ENCODE assay signal across 22 cellular contexts in the genomic region with DNA sequence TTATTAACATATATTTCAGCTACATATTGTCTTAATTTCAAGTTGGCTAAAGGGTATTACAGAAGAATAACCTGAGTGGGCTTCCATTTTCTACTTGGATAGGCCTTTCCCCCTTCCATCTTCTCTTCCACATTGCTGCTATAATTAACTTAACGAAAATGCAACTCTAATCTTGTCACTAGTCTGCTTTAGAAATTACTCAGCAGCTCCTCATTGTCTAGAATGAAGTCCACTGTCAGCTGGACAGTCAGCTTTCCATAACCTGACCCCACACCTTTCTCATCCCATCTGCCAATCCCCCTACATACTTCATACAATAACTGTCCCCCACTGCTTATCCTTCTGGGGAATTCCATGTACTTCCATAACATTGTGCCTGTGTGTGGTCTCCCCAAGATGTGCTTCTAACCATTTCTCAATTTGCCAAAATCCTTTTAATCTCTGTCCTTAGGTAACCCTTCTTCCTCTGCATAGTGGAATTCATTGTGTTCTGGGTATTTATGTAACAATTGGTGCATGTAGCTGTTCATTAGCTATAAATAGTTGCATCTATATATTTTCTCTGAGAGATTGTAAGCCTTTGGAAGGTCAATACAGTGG. TPM values are rescaled to one million over a fixed set of nuclear protein-coding genes. Genes with fewer than 3 reads are reported as not detected.
"Had no signal": no experiment of that assay in that cellular context is flagged by ENCODE, and none has a peak within 500 bp of the region (broad histone marks: within the 10 kb centered on the region; RNA-seq: fewer than 3 reads in every experiment).

No MANE protein-coding gene starts in this region.

- H3K9me3 Mint-ChIP-seq: activated CD4-positive, alpha-beta memory T cell treated with anti-CD3 and anti-CD28 coated beads for 36 hours; activated naive CD8-positive, alpha-beta T cell treated with anti-CD3 and anti-CD28 coated beads, Interleukin-2, amount 10 ng/mL, durations not matched to agents 7 days and 5 days; activated T-helper 1 cell treated with anti-CD3 and anti-CD28 coated beads, Interleukin-12 subunit alpha, Interleukin-12 subunit beta, Interleukin-2, Interleukin-4 antibody, amounts not matched to agents 30 ng/mL and 10 ng/mL and 1 ng/mL, durations not matched to agents 14 hours and 24 hours and 36 hours; naive thymus-derived CD4-positive, alpha-beta T cell had no signal

- H3K27ac Mint-ChIP-seq: activated CD4-positive, alpha-beta memory T cell treated with anti-CD3 and anti-CD28 coated beads for 36 hours; activated CD4-positive, alpha-beta T cell treated with anti-CD3 and anti-CD28 coated beads for 36 hours; activated naive CD8-positive, alpha-beta T cell treated with anti-CD3 and anti-CD28 coated beads, Interleukin-2, amount 10 ng/mL, durations not matched to agents 7 days and 5 days; activated T-helper 1 cell treated with anti-CD3 and anti-CD28 coated beads, Interleukin-12 subunit alpha, Interleukin-12 subunit beta, Interleukin-2, Interleukin-4 antibody, amounts not matched to agents 30 ng/mL and 10 ng/mL and 1 ng/mL, durations not matched to agents 14 hours and 24 hours and 36 hours had no signal

- ATAC-seq: activated CD4-positive, alpha-beta T cell treated with anti-CD3 and anti-CD28 coated beads for 36 hours; body of pancreas; left cardiac atrium; mucosa of descending colon; naive thymus-derived CD4-positive, alpha-beta T cell; right lobe of liver had no signal

- DNase-seq: activated CD4-positive, alpha-beta memory T cell treated with anti-CD3 and anti-CD28 coated beads for 36 hours; activated CD4-positive, alpha-beta T cell treated with anti-CD3 and anti-CD28 coated beads for 36 hours; activated naive CD8-positive, alpha-beta T cell treated with anti-CD3 and anti-CD28 coated beads, Interleukin-2, amount 10 ng/mL, durations not matched to agents 7 days and 5 days; activated T-cell treated with anti-CD3 and anti-CD28 coated beads for 4 hours; body of pancreas; dermis blood vessel endothelial cell; effector memory CD4-positive, alpha-beta T cell; hippocampal formation; left cardiac atrium; mesenchymal stem cell; mucosa of descending colon; naive thymus-derived CD4-positive, alpha-beta T cell; ovary; right lobe of liver; small intestine; stimulated activated CD4-positive, alpha-beta T cell treated with anti-CD3 and anti-CD28 coated beads, Interleukin-15, amount 100 ng/mL, for 24 hours; stimulated activated CD4-positive, alpha-beta T cell treated with anti-CD3 and anti-CD28 coated beads, Interleukin-2, amount 100 ng/mL, for 48 hours; stomach; trophoblast cell had no signal

- H3K27me3 Mint-ChIP-seq: activated CD4-positive, alpha-beta memory T cell treated with anti-CD3 and anti-CD28 coated beads for 36 hours; activated CD4-positive, alpha-beta T cell treated with anti-CD3 and anti-CD28 coated beads for 36 hours; activated naive CD8-positive, alpha-beta T cell treated with anti-CD3 and anti-CD28 coated beads, Interleukin-2, amount 10 ng/mL, durations not matched to agents 7 days and 5 days; naive thymus-derived CD4-positive, alpha-beta T cell had no signal

- H3K9me3 ChIP-seq: body of pancreas, mucosa of descending colon, ovary, right lobe of liver, stomach, vagina had no signal

- H3K4me3 Mint-ChIP-seq: activated CD4-positive, alpha-beta memory T cell treated with anti-CD3 and anti-CD28 coated beads for 36 hours; activated CD4-positive, alpha-beta T cell treated with anti-CD3 and anti-CD28 coated beads for 36 hours; activated naive CD8-positive, alpha-beta T cell treated with anti-CD3 and anti-CD28 coated beads, Interleukin-2, amount 10 ng/mL, durations not matched to agents 7 days and 5 days; activated T-helper 1 cell treated with anti-CD3 and anti-CD28 coated beads, Interleukin-12 subunit alpha, Interleukin-12 subunit beta, Interleukin-2, Interleukin-4 antibody, amounts not matched to agents 30 ng/mL and 10 ng/mL and 1 ng/mL, durations not matched to agents 14 hours and 24 hours and 36 hours; naive thymus-derived CD4-positive, alpha-beta T cell had no signal

RNA-seq across cellular contexts. Expression of gene MND1, which starts 4.8 kb away (rescaled TPM):
- total RNA-seq: cardiac septum, vagina had no signal
